Comparison of ENCODE assay signal across 8 cellular contexts in genomic region chr17:39027037-39027436, GRCh38. TPM values are rescaled to one million over a fixed set of nuclear protein-coding genes. Genes with fewer than 3 reads are reported as not detected.
A peak's percentile ranks its signal among the peaks of the same experiment; 100 is the strongest.
DNase-seq lines count a peak whose midpoint lies in the region; ATAC-seq, FAIRE-seq and TF ChIP-seq lines count a peak whose summit lies in the region.

No MANE protein-coding gene starts in this region.

- no peak overlapping the region for H3K27ac Mint-ChIP-seq in astrocyte (ENCODE audit: unreplicated experiment)

- H3K36me3 Mint-ChIP-seq in astrocyte (ENCODE audit: low read depth, unreplicated experiment): peaks cover 4% of the 10 kb centered on the region

- H3K27ac ChIP-seq in astrocyte (ENCODE audit: low read depth, low read length): no peak overlapping the region
- H3K27ac ChIP-seq in small intestine (ENCODE audit: low read depth in 1 of 2, low read length in 1 of 2): peak overlapping the region in 1 of 2 donors; percentile 60

- no peak overlapping the region for H3K9ac ChIP-seq in astrocyte (ENCODE audit: low read length)

- H3K36me3 ChIP-seq in astrocyte (ENCODE audit: insufficient read depth, low read length): no peaks in the 10 kb centered on the region
- H3K36me3 ChIP-seq in small intestine (ENCODE audit: control insufficient read depth in 2 of 2, insufficient read depth in 2 of 2, low read length in 2 of 2): no peaks in the 10 kb centered on the region

- H3K9me3 ChIP-seq in astrocyte (ENCODE audit: insufficient read depth, low read depth, low read length) (no peaks in the 10 kb centered on the region), iPS-18c (ENCODE audit: control insufficient read depth, insufficient read depth, low read length) (peaks cover 2% of the 10 kb centered on the region), small intestine (ENCODE audit: control insufficient read depth, low read depth) (no peaks in the 10 kb centered on the region)

- H3K9me3 Mint-ChIP-seq in astrocyte (ENCODE audit: unreplicated experiment): peaks cover 12% of the 10 kb centered on the region

- H3K4me2 ChIP-seq in astrocyte (ENCODE audit: low read length): peak overlapping the region; percentile 76

- DNase-seq in DMS79 (lab: John Stamatoyannopoulos, UW): peak; percentile 16
- peak; percentile 54 for DNase-seq in NCI-H2029 treated with DMSO at 0.1 percent for 48 hours (lab: John Stamatoyannopoulos, UW)
- no peak for DNase-seq in astrocyte (ENCODE audit: low read depth)
- DNase-seq in small intestine: peak; percentile 71
- DNase-seq in NCI-H226: no peak

- H2AFZ ChIP-seq in astrocyte (ENCODE audit: low read depth, low read length): peak overlapping the region; percentile 60

- peaks cover 39% of the 10 kb centered on the region for H3K27me3 Mint-ChIP-seq in astrocyte (ENCODE audit: low read depth, unreplicated experiment)

- peaks cover 14% of the 10 kb centered on the region for H3K27me3 ChIP-seq in astrocyte (ENCODE audit: insufficient read depth, low read length)
- H3K27me3 ChIP-seq in small intestine (ENCODE audit: control insufficient read depth in 2 of 2, insufficient read depth in 2 of 2, low read length in 2 of 2): no peaks in the 10 kb centered on the region

- H3K4me1 Mint-ChIP-seq in astrocyte (ENCODE audit: low read depth, unreplicated experiment): no peaks in the 10 kb centered on the region

- peak overlapping the region; percentile 64 for H3K4me3 Mint-ChIP-seq in astrocyte (ENCODE audit: unreplicated experiment)

- no peaks in the 10 kb centered on the region for H4K20me1 ChIP-seq in astrocyte (ENCODE audit: insufficient read depth, low read length)

- H3K4me1 ChIP-seq in astrocyte (ENCODE audit: insufficient read depth, low read length): peaks cover 3% of the 10 kb centered on the region
- peaks cover 0 to 6% of the 10 kb centered on the region in 2 donors for H3K4me1 ChIP-seq in small intestine (ENCODE audit: control insufficient read depth in 2 of 2, insufficient read depth in 1 of 2, low read depth in 1 of 2, low read length in 1 of 2)

- H3K79me2 ChIP-seq in astrocyte (ENCODE audit: insufficient read depth, low read length): no peaks in the 10 kb centered on the region

- FAIRE-seq in astrocyte (lab: Jason Lieb, UNC): no peak
- FAIRE-seq in small intestine (lab: Jason Lieb, UNC): no peak

- 1 to 2% (median 2%) methylated on average over 13 to 25 of the region's 25 CpGs for WGBS in small intestine, 3 donors

- no peak for TF ChIP-seq CTCF in astrocyte (IDR thresholded peaks at IDR 0.05; ENCODE audit: insufficient read depth, low read depth, low read length)

- no peak for ATAC-seq in GM19397 (IDR thresholded peaks at IDR 0.05; ENCODE audit: unreplicated experiment)
- ATAC-seq in GM21528 (IDR thresholded peaks at IDR 0.05; ENCODE audit: low FRiP score, unreplicated experiment): no peak

- H3K4me3 ChIP-seq in astrocyte (ENCODE audit: insufficient read depth, low read depth, low read length) (peak overlapping the region; percentile 28), iPS-18c (ENCODE audit: insufficient read depth, low read depth, low read length) (peak overlapping the region; percentile 21; the same call in 1 of the 2 replicates), small intestine (ENCODE audit: low read depth in 1 of 2, low read length in 2 of 2) (peak overlapping the region; percentile 26 to 38)

RNA-seq across cellular contexts. Expression of gene FBXO47, which starts 59.8 kb away (rescaled TPM):
- not detected in 2 replicates for total RNA-seq in astrocyte
- polyA plus RNA-seq in small intestine: under 1 TPM in 1 of 3 donors, not detected in 2; 0.01 TPM

Comparison
In these comparisons a context has a peak if more than half of its experiments do, and no peak if none do; other contexts are left out.
1. DNase-seq: peak in DMS79 (single experiment), NCI-H2029 treated with DMSO at 0.1 percent for 48 hours (single experiment) and small intestine (single experiment); none in astrocyte (single experiment) and NCI-H226 (single experiment).
2. Peak in every context shown above with its lines, with median percentiles within 50 percentile points of each other: H3K4me3 ChIP-seq.